ENCODE assay signal across 8 cellular contexts in the genomic region with DNA sequence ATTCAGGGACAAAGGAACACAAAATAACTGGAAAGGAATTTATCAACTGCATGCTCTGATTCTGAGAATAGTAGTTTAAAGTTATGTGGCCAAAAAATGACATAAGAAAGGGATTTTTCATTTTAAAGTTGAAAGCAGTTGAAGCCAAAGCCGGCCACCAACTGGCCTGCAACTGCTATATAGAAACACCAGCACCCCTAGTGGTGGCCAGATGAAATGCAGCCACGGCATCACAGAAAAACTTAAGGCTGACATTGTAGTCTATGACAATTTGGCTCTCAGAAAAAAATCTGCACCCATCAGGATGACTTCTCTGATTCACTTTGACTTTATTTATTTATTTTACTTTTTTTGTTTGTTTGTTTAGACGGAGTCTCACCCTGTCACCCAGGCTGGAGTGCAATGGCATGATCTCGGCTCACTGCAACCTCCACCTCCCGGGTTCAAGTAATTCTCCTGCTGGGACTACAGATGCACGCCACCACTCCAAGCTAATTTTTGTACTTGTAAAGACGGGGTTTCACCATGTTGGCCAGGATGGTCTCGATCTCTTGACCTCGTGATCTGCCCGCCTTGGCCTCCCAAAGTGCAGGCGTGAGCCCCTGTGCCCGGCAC. TPM values are rescaled to one million over a fixed set of nuclear protein-coding genes. Genes with fewer than 3 reads are reported as not detected.
A peak's percentile ranks its signal among the peaks of the same experiment; 100 is the strongest.
DNase-seq lines count a peak whose midpoint lies in the region; TF ChIP-seq lines count a peak whose summit lies in the region.

No MANE protein-coding gene starts in this region.

- DNase-seq in NCI-H2081 (lab: John Stamatoyannopoulos, UW) (peak; percentile 31 to 38), NCI-H2081 treated with DMSO at 0.1 percent for 48 hours (lab: John Stamatoyannopoulos, UW) (no peak), HFFc6 (peak; percentile 64), NCI-H1105 (lab: John Stamatoyannopoulos, UW) (peak; percentile 43), UCSD-AML1 (lab: John Stamatoyannopoulos, UW; ENCODE audit: unreplicated experiment) (peak; percentile 40), brain pericyte (ENCODE audit: low read depth, low spot score) (peak; percentile 15), iris pigment epithelial cell (ENCODE audit: low read depth) (peak; percentile 65)
- DNase-seq in stimulated activated CD4-positive, alpha-beta T cell treated with anti-CD3 and anti-CD28 coated beads, Interleukin-1b, Interleukin-23, amount 100 ng/mL, for 4 hours (ENCODE audit: low read depth in 2 of 2) = peak; percentile 32 to 48

- no peaks in the 10 kb centered on the region for H3K9me3 Mint-ChIP-seq in HFFc6

- H3K27me3 Mint-ChIP-seq in HFFc6 (ENCODE audit: insufficient read depth) = no peaks in the 10 kb centered on the region; the same call in 1 of the 2 replicates

- H3K4me1 Mint-ChIP-seq in HFFc6 (ENCODE audit: low read depth) = no peaks in the 10 kb centered on the region

- peaks cover 4% of the 10 kb centered on the region; the same call in 1 of the 2 replicates for H3K36me3 Mint-ChIP-seq in HFFc6 (ENCODE audit: low read depth)

- peak; percentile 97 for TF ChIP-seq CTCF in HFFc6 (IDR thresholded peaks at IDR 0.05)

- no peak overlapping the region for H3K27ac Mint-ChIP-seq in HFFc6

- H3K4me3 Mint-ChIP-seq in HFFc6 = no peak overlapping the region

RNA-seq across cellular contexts. Expression of gene SLC35F2, which starts 59.2 kb away (rescaled TPM):
- total RNA-seq in HFFc6 (2021; fragmentation: NEBNext Ultra II Directional; extraction: Animal tissue kit (Norgen Biotek cat#: 25700)) = 1 to 10 TPM; 7.0 to 9.7 (median 7.7) TPM
